24 cellular contexts compared by ENCODE assay signal in the genomic region with DNA sequence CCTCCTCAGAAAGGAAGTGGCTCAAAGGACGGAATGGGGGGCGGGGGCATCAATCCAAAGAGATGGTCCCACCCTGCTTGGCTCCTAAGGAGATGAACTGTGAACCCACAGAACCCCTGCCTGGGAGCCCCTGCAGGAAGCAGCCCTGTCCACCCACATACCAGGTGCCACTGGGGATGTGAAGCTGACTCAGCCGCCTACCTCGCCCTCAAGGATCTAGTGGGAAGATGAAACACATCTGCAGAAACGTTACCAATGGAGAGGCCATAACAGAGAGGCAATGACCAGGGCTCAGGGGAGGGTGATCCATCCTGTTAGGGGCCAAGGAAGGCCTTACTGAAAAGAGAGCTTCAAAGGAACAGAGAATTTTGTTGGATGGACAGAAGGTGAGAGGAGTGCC. TPM values are rescaled to one million over a fixed set of nuclear protein-coding genes. Genes with fewer than 3 reads are reported as not detected.
DNase-seq lines count a peak whose midpoint lies in the region; ATAC-seq lines count a peak whose summit lies in the region.
"Had no signal": no experiment of that assay in that cellular context is flagged by ENCODE, and none has a peak within 500 bp of the region (broad histone marks: within the 10 kb centered on the region; RNA-seq: fewer than 3 reads in every experiment).

No MANE protein-coding gene starts in this region.

- H3K36me3 Mint-ChIP-seq in activated naive CD4-positive, alpha-beta T cell treated with anti-CD3 and anti-CD28 coated beads, Interleukin-2, amount 50 U/mL, for 24 hours, result peaks cover 1% of the 10 kb centered on the region
- H3K36me3 Mint-ChIP-seq in activated naive CD4-positive, alpha-beta T cell treated with anti-CD3 and anti-CD28 coated beads for 36 hours (ENCODE audit: low read depth), result no peaks in the 10 kb centered on the region
- no peaks in the 10 kb centered on the region for H3K36me3 Mint-ChIP-seq in activated naive CD8-positive, alpha-beta T cell treated with anti-CD3 and anti-CD28 coated beads for 36 hours
- H3K36me3 Mint-ChIP-seq in stimulated activated effector memory CD8-positive, alpha-beta T cell treated with anti-CD3 and anti-CD28 coated beads, Interleukin-12 subunit alpha, Interleukin-12 subunit beta, amount 100 ng/mL, for 72 hours, result peaks cover 10% of the 10 kb centered on the region

- intact Hi-C loops in activated naive CD4-positive, alpha-beta T cell treated with anti-CD3 and anti-CD28 coated beads for 36 hours (cut with micrococcal nuclease), result no loop called here
- intact Hi-C loops in sciatic nerve (cut with DNase I), result no loop called here

- peak; percentile 51 for ATAC-seq in stimulated activated effector memory CD8-positive, alpha-beta T cell treated with anti-CD3 and anti-CD28 coated beads, Interleukin-12 subunit alpha, Interleukin-12 subunit beta, amount 100 ng/mL, for 72 hours
- ATAC-seq in sciatic nerve, result no peak
- ATAC-seq: HCT116; heart right ventricle; K562; left cardiac atrium; stimulated activated memory B cell treated with anti-CD40 and anti-IgM and Interleukin-4, amounts not matched to agents 10 μg/mL and 1 μg/mL and 100 μg/mL, for 72 hours had no signal

- no peaks in the 10 kb centered on the region for H3K9me3 Mint-ChIP-seq in activated naive CD4-positive, alpha-beta T cell treated with anti-CD3 and anti-CD28 coated beads, Interleukin-2, amount 50 U/mL, for 24 hours
- H3K9me3 Mint-ChIP-seq in activated naive CD4-positive, alpha-beta T cell treated with anti-CD3 and anti-CD28 coated beads for 36 hours, result no peaks in the 10 kb centered on the region
- H3K9me3 Mint-ChIP-seq in activated naive CD8-positive, alpha-beta T cell treated with anti-CD3 and anti-CD28 coated beads for 36 hours, result no peaks in the 10 kb centered on the region
- H3K9me3 Mint-ChIP-seq in stimulated activated effector memory CD8-positive, alpha-beta T cell treated with anti-CD3 and anti-CD28 coated beads, Interleukin-12 subunit alpha, Interleukin-12 subunit beta, amount 100 ng/mL, for 72 hours, result no peaks in the 10 kb centered on the region
- H3K9me3 Mint-ChIP-seq: neural crest cell had no signal

- H3K4me1 Mint-ChIP-seq in activated naive CD4-positive, alpha-beta T cell treated with anti-CD3 and anti-CD28 coated beads, Interleukin-2, amount 50 U/mL, for 24 hours, result peaks cover 14% of the 10 kb centered on the region
- H3K4me1 Mint-ChIP-seq in activated naive CD4-positive, alpha-beta T cell treated with anti-CD3 and anti-CD28 coated beads for 36 hours (ENCODE audit: low read depth), result peaks cover 11% of the 10 kb centered on the region
- H3K4me1 Mint-ChIP-seq in activated naive CD8-positive, alpha-beta T cell treated with anti-CD3 and anti-CD28 coated beads for 36 hours, result peaks cover 16% of the 10 kb centered on the region
- H3K4me1 Mint-ChIP-seq in stimulated activated effector memory CD8-positive, alpha-beta T cell treated with anti-CD3 and anti-CD28 coated beads, Interleukin-12 subunit alpha, Interleukin-12 subunit beta, amount 100 ng/mL, for 72 hours, result peaks cover 50% of the 10 kb centered on the region

- CTCF ChIA-PET in activated naive CD4-positive, alpha-beta T cell treated with anti-CD3 and anti-CD28 coated beads for 36 hours (lab: Charles Lee), result interaction anchor here (0.7 to 1.0 kb wide), 2 partner anchors 32 to 94 kb away, joined by 3 read pairs; no protein-coding TSS in a partner anchor

- peak; percentile 9 for DNase-seq in NK-92 treated with Interleukin-12 subunit alpha and Interleukin-12 subunit beta, amount 100 ng/mL, for 24 hours (lab: John Stamatoyannopoulos, UW)
- DNase-seq in NK-92 (lab: John Stamatoyannopoulos, UW; ENCODE audit: unreplicated experiment) (no peak), sciatic nerve (ENCODE audit: low spot score) (no peak), occipital lobe (lab: John Stamatoyannopoulos, UW) (no peak)
- no peak for DNase-seq in activated naive CD4-positive, alpha-beta T cell treated with anti-CD3 and anti-CD28 coated beads for 36 hours
- peak; percentile 6 for DNase-seq in activated naive CD8-positive, alpha-beta T cell treated with anti-CD3 and anti-CD28 coated beads for 36 hours
- DNase-seq in stimulated activated effector memory CD8-positive, alpha-beta T cell treated with anti-CD3 and anti-CD28 coated beads, Interleukin-12 subunit alpha, Interleukin-12 subunit beta, amount 100 ng/mL, for 72 hours (ENCODE audit: low spot score in 2 of 2), result no peak
- DNase-seq: activated CD4-positive, CD25-positive, alpha-beta regulatory T cell; DMS 273 treated with DMSO at 0.1 percent for 48 hours; heart right ventricle; left cardiac atrium; NCI-H1105 treated with DMSO at 0.1 percent for 48 hours; NCI-H1930; NCI-H524 treated with DMSO at 0.1 percent for 48 hours; Right ventricle myocardium superior; stimulated activated CD4-positive, alpha-beta T cell treated with anti-CD3 and anti-CD28 coated beads, Interleukin-2, amount 100 ng/mL, for 48 hours; testis had no signal

- peak overlapping the region; percentile 37 for H3K4me3 Mint-ChIP-seq in activated naive CD4-positive, alpha-beta T cell treated with anti-CD3 and anti-CD28 coated beads, Interleukin-2, amount 50 U/mL, for 24 hours
- no peak overlapping the region for H3K4me3 Mint-ChIP-seq in activated naive CD4-positive, alpha-beta T cell treated with anti-CD3 and anti-CD28 coated beads for 36 hours
- no peak overlapping the region for H3K4me3 Mint-ChIP-seq in activated naive CD8-positive, alpha-beta T cell treated with anti-CD3 and anti-CD28 coated beads for 36 hours
- no peak overlapping the region for H3K4me3 Mint-ChIP-seq in stimulated activated effector memory CD8-positive, alpha-beta T cell treated with anti-CD3 and anti-CD28 coated beads, Interleukin-12 subunit alpha, Interleukin-12 subunit beta, amount 100 ng/mL, for 72 hours
- H3K4me3 Mint-ChIP-seq: brain; neural crest cell; stimulated activated memory B cell treated with anti-CD40 and anti-IgM and Interleukin-4, amounts not matched to agents 10 μg/mL and 1 μg/mL and 100 μg/mL, for 72 hours had no signal

- H3K27ac Mint-ChIP-seq in activated naive CD4-positive, alpha-beta T cell treated with anti-CD3 and anti-CD28 coated beads, Interleukin-2, amount 50 U/mL, for 24 hours, result no peak overlapping the region
- H3K27ac Mint-ChIP-seq in activated naive CD4-positive, alpha-beta T cell treated with anti-CD3 and anti-CD28 coated beads for 36 hours, result no peak overlapping the region
- no peak overlapping the region for H3K27ac Mint-ChIP-seq in activated naive CD8-positive, alpha-beta T cell treated with anti-CD3 and anti-CD28 coated beads for 36 hours
- peak overlapping the region; percentile 78 for H3K27ac Mint-ChIP-seq in stimulated activated effector memory CD8-positive, alpha-beta T cell treated with anti-CD3 and anti-CD28 coated beads, Interleukin-12 subunit alpha, Interleukin-12 subunit beta, amount 100 ng/mL, for 72 hours
- H3K27ac Mint-ChIP-seq: stimulated activated memory B cell treated with anti-CD40 and anti-IgM and Interleukin-4, amounts not matched to agents 10 μg/mL and 1 μg/mL and 100 μg/mL, for 72 hours had no signal

- no peaks in the 10 kb centered on the region for H3K27me3 Mint-ChIP-seq in activated naive CD4-positive, alpha-beta T cell treated with anti-CD3 and anti-CD28 coated beads, Interleukin-2, amount 50 U/mL, for 24 hours
- H3K27me3 Mint-ChIP-seq in activated naive CD4-positive, alpha-beta T cell treated with anti-CD3 and anti-CD28 coated beads for 36 hours (ENCODE audit: low read depth), result no peaks in the 10 kb centered on the region
- no peaks in the 10 kb centered on the region for H3K27me3 Mint-ChIP-seq in activated naive CD8-positive, alpha-beta T cell treated with anti-CD3 and anti-CD28 coated beads for 36 hours
- H3K27me3 Mint-ChIP-seq: brain had no signal

RNA-seq across cellular contexts. Expression of gene EAF1, which starts 35.1 kb away (rescaled TPM):
- 10 to 100 TPM; 19.5 to 20.6 TPM for total RNA-seq in activated naive CD4-positive, alpha-beta T cell treated with anti-CD3 and anti-CD28 coated beads for 36 hours
- 10 to 100 TPM; 24.6 to 24.9 TPM for total RNA-seq in activated naive CD8-positive, alpha-beta T cell treated with anti-CD3 and anti-CD28 coated beads for 36 hours
- total RNA-seq in sciatic nerve, result 14.4 TPM
- total RNA-seq in occipital lobe, result 30.7 TPM

RNA-seq across cellular contexts. Expression of gene METTL6, which starts 35.1 kb away (rescaled TPM):
- total RNA-seq in activated naive CD4-positive, alpha-beta T cell treated with anti-CD3 and anti-CD28 coated beads for 36 hours, result 10 to 100 TPM; 12.5 to 14.0 TPM
- 10 to 100 TPM; 21.9 to 26.7 TPM for total RNA-seq in activated naive CD8-positive, alpha-beta T cell treated with anti-CD3 and anti-CD28 coated beads for 36 hours
- total RNA-seq in sciatic nerve, result 21.5 TPM
- 89.2 TPM for total RNA-seq in occipital lobe

RNA-seq across cellular contexts. Expression of gene COLQ, which starts 59.1 kb away (rescaled TPM):
- total RNA-seq in activated naive CD4-positive, alpha-beta T cell treated with anti-CD3 and anti-CD28 coated beads for 36 hours, result under 1 TPM; 0.25 to 0.62 TPM
- total RNA-seq in activated naive CD8-positive, alpha-beta T cell treated with anti-CD3 and anti-CD28 coated beads for 36 hours, result under 1 TPM; 0.48 to 0.74 TPM
- total RNA-seq in sciatic nerve (6.3 TPM), occipital lobe (3.0 TPM)
- total RNA-seq: HT1080 had no signal

Comparison
In these comparisons a context has a peak if more than half of its experiments do, and no peak if none do; other contexts are left out.
1. DNase-seq: peak in NK-92 treated with Interleukin-12 subunit alpha and Interleukin-12 subunit beta, amount 100 ng/mL, for 24 hours (single experiment) and activated naive CD8-positive, alpha-beta T cell treated with anti-CD3 and anti-CD28 coated beads for 36 hours (single experiment); none in NK-92 (single experiment), activated naive CD4-positive, alpha-beta T cell treated with anti-CD3 and anti-CD28 coated beads for 36 hours (single experiment), stimulated activated effector memory CD8-positive, alpha-beta T cell treated with anti-CD3 and anti-CD28 coated beads, Interleukin-12 subunit alpha, Interleukin-12 subunit beta, amount 100 ng/mL, for 72 hours (0 of 2), sciatic nerve (single experiment) and occipital lobe (single experiment).